Comparison of ENCODE assay signal across 1 cellular context in the genomic region with DNA sequence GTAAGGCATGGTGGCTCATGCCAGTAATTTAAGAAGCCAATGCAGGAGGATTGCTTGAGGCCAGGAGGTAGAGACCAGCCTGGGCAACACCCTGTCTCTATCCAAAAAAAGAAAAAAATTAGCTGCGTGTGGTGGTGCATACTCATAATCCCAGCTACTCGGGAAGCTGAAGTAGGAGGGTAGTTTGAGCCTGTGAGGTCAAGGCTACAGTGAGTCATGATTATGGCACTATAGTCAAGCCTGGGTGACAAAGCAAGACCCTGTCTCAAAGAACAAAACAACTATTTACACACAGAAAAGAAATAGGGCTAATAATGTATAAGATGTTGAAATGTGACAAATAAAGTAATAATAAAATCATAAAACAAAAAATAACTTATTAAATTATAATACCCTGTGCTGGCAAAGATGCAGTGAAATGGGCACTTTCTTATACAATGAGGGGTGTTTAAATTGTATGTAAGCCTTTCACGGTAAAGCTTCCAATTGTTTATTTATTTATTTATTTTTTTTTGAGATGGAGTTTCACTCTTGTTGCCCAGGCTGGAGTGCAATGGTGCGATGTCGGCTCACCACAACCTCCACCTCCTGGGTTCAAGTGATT.
TF ChIP-seq lines count a peak whose summit lies in the region.

No MANE protein-coding gene starts in this region.

TF ChIP-seq in GM23338, 12 proteins besides CTCF, POLR2A, EP300 and RAD21 (continued from another document):
- TF ChIP-seq, protein P1, sequence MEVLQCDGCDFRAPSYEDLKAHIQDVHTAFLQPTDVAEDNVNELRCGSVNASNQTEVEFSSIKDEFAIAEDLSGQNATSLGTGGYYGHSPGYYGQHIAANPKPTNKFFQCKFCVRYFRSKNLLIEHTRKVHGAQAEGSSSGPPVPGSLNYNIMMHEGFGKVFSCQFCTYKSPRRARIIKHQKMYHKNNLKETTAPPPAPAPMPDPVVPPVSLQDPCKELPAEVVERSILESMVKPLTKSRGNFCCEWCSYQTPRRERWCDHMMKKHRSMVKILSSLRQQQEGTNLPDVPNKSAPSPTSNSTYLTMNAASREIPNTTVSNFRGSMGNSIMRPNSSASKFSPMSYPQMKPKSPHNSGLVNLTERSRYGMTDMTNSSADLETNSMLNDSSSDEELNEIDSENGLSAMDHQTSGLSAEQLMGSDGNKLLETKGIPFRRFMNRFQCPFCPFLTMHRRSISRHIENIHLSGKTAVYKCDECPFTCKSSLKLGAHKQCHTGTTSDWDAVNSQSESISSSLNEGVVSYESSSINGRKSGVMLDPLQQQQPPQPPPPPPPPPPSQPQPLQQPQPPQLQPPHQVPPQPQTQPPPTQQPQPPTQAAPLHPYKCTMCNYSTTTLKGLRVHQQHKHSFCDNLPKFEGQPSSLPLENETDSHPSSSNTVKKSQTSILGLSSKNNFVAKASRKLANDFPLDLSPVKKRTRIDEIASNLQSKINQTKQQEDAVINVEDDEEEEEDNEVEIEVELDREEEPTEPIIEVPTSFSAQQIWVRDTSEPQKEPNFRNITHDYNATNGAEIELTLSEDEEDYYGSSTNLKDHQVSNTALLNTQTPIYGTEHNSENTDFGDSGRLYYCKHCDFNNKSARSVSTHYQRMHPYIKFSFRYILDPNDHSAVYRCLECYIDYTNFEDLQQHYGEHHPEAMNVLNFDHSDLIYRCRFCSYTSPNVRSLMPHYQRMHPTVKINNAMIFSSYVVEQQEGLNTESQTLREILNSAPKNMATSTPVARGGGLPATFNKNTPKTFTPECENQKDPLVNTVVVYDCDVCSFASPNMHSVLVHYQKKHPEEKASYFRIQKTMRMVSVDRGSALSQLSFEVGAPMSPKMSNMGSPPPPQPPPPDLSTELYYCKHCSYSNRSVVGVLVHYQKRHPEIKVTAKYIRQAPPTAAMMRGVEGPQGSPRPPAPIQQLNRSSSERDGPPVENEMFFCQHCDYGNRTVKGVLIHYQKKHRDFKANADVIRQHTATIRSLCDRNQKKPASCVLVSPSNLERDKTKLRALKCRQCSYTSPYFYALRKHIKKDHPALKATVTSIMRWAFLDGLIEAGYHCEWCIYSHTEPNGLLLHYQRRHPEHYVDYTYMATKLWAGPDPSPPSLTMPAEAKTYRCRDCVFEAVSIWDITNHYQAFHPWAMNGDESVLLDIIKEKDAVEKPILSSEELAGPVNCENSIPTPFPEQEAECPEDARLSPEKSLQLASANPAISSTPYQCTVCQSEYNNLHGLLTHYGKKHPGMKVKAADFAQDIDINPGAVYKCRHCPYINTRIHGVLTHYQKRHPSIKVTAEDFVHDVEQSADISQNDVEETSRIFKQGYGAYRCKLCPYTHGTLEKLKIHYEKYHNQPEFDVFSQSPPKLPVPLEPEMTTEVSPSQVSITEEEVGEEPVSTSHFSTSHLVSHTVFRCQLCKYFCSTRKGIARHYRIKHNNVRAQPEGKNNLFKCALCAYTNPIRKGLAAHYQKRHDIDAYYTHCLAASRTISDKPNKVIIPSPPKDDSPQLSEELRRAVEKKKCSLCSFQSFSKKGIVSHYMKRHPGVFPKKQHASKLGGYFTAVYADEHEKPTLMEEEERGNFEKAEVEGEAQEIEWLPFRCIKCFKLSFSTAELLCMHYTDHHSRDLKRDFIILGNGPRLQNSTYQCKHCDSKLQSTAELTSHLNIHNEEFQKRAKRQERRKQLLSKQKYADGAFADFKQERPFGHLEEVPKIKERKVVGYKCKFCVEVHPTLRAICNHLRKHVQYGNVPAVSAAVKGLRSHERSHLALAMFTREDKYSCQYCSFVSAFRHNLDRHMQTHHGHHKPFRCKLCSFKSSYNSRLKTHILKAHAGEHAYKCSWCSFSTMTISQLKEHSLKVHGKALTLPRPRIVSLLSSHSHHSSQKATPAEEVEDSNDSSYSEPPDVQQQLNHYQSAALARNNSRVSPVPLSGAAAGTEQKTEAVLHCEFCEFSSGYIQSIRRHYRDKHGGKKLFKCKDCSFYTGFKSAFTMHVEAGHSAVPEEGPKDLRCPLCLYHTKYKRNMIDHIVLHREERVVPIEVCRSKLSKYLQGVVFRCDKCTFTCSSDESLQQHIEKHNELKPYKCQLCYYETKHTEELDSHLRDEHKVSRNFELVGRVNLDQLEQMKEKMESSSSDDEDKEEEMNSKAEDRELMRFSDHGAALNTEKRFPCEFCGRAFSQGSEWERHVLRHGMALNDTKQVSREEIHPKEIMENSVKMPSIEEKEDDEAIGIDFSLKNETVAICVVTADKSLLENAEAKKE (CRISPR knock-in tag; IDR thresholded peaks at IDR 0.05): no peak
- TF ChIP-seq JUNB (IDR thresholded peaks at IDR 0.05; ENCODE audit: unreplicated experiment): no peak
- TF ChIP-seq, protein P2, sequence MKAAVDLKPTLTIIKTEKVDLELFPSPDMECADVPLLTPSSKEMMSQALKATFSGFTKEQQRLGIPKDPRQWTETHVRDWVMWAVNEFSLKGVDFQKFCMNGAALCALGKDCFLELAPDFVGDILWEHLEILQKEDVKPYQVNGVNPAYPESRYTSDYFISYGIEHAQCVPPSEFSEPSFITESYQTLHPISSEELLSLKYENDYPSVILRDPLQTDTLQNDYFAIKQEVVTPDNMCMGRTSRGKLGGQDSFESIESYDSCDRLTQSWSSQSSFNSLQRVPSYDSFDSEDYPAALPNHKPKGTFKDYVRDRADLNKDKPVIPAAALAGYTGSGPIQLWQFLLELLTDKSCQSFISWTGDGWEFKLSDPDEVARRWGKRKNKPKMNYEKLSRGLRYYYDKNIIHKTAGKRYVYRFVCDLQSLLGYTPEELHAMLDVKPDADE (IDR thresholded peaks at IDR 0.05): no peak
- no peak for TF ChIP-seq STAT1 (IDR thresholded peaks at IDR 0.05; ENCODE audit: unreplicated experiment)
